Comparison of ENCODE assay signal across 8 cellular contexts in genomic region chr15:76973362-76973743, GRCh38. TPM values are rescaled to one million over a fixed set of nuclear protein-coding genes. Genes with fewer than 3 reads are reported as not detected.
DNase-seq lines count a peak whose midpoint lies in the region; ATAC-seq and TF ChIP-seq lines count a peak whose summit lies in the region.

No MANE protein-coding gene starts in this region.

- peak; percentile 81 for TF ChIP-seq RAD21 in Ishikawa (IDR thresholded peaks at IDR 0.05; ENCODE audit: low read depth)

- H3K9me3 ChIP-seq in BE2C: no peaks in the 10 kb centered on the region

- peak; percentile 76 for DNase-seq in BE2C
- peak; percentile 55 to 58 for DNase-seq in activated CD4-positive, alpha-beta T cell treated with anti-CD3 and anti-CD28 coated beads for 24 hours (ENCODE audit: low read depth in 2 of 2)
- peak; percentile 30 to 69 for DNase-seq in dermis microvascular lymphatic vessel endothelial cell (ENCODE audit: low read depth in 2 of 2)
- DNase-seq in naive B cell: peak; percentile 29

- no peaks in the 10 kb centered on the region for H3K36me3 Mint-ChIP-seq in naive B cell

- ATAC-seq in naive B cell (ENCODE audit: low read depth in 2 of 2) (peak; percentile 59 to 62), HG02840 (IDR thresholded peaks at IDR 0.05; ENCODE audit: low FRiP score, unreplicated experiment) (no peak), esophagus mucosa (no peak), HG03342 (IDR thresholded peaks at IDR 0.05; ENCODE audit: unreplicated experiment) (no peak)

- H3K4me1 ChIP-seq in BE2C: no peaks in the 10 kb centered on the region; the same call in 1 of the 2 replicates

- H3K4me1 Mint-ChIP-seq in naive B cell: peaks cover 7 to 10% (median 9%) of the 10 kb centered on the region in 3 donors

- no peak overlapping the region for H3K4me3 Mint-ChIP-seq in naive B cell

- peaks cover 0 to 11% (median 4%) of the 10 kb centered on the region in 3 donors for H3K27me3 Mint-ChIP-seq in naive B cell

- TF ChIP-seq EP300 in Ishikawa (IDR thresholded peaks at IDR 0.05; ENCODE audit: borderline replicate concordance): no peak

- no peak overlapping the region for H3K4me3 ChIP-seq in BE2C (ENCODE audit: low read depth, low read length)

- H3K27ac Mint-ChIP-seq in naive B cell: no peak overlapping the region

- H3K9me3 Mint-ChIP-seq in naive B cell: peaks cover 0 to 2% (median 0%) of the 10 kb centered on the region in 7 donors

- no peaks in the 10 kb centered on the region for H3K36me3 ChIP-seq in BE2C

- peak; percentile 89 for TF ChIP-seq CTCF in BE2C (IDR thresholded peaks at IDR 0.05; ENCODE audit: low read depth, low read length)

- H3K27me3 ChIP-seq in BE2C: no peaks in the 10 kb centered on the region

TF ChIP-seq in Ishikawa, 13 proteins besides CTCF, POLR2A, EP300 and RAD21:
- TF ChIP-seq ZBTB7A (IDR thresholded peaks at IDR 0.05; ENCODE audit: low read depth) (peak; percentile 97), CREB1 (IDR thresholded peaks at IDR 0.05; ENCODE audit: low read depth) (no peak)
TF ChIP-seq in Ishikawa: peak in this region for 1.

RNA-seq across cellular contexts. Expression of gene PSTPIP1, which starts 21.6 kb away (rescaled TPM):
- 7.2 TPM for polyA plus RNA-seq in BE2C (2012; ENCODE audit: insufficient read depth, insufficient read length, low read depth)
- total RNA-seq in dermis microvascular lymphatic vessel endothelial cell (0.13 and 0.25 TPM in 2 replicates), esophagus mucosa (1.3 TPM)
- 10 to 100 TPM; 15.6 to 34.1 (median 24.1) TPM for polyA plus RNA-seq in naive B cell (ENCODE audit: low read depth in 6 of 6)

RNA-seq across cellular contexts. Expression of gene RCN2, which starts 41.8 kb away (rescaled TPM):
- 47.3 TPM for polyA plus RNA-seq in BE2C (2012; ENCODE audit: insufficient read depth, insufficient read length, low read depth)
- total RNA-seq in dermis microvascular lymphatic vessel endothelial cell: 35.9 and 42.0 TPM in 2 replicates
- polyA plus RNA-seq in naive B cell (ENCODE audit: low read depth in 6 of 6): 10 to 100 TPM; 54.0 to 79.2 (median 61.9) TPM
- 25.0 TPM for total RNA-seq in esophagus mucosa

Comparison
In these comparisons a context has a peak if more than half of its experiments do, and no peak if none do; other contexts are left out.
1. ATAC-seq: peak in naive B cell (2 of 2); none in HG02840 (single experiment), esophagus mucosa (single experiment) and HG03342 (single experiment).
2. Peak in every context shown above with its lines, with median percentiles within 50 percentile points of each other: DNase-seq.